In the genomic region with DNA sequence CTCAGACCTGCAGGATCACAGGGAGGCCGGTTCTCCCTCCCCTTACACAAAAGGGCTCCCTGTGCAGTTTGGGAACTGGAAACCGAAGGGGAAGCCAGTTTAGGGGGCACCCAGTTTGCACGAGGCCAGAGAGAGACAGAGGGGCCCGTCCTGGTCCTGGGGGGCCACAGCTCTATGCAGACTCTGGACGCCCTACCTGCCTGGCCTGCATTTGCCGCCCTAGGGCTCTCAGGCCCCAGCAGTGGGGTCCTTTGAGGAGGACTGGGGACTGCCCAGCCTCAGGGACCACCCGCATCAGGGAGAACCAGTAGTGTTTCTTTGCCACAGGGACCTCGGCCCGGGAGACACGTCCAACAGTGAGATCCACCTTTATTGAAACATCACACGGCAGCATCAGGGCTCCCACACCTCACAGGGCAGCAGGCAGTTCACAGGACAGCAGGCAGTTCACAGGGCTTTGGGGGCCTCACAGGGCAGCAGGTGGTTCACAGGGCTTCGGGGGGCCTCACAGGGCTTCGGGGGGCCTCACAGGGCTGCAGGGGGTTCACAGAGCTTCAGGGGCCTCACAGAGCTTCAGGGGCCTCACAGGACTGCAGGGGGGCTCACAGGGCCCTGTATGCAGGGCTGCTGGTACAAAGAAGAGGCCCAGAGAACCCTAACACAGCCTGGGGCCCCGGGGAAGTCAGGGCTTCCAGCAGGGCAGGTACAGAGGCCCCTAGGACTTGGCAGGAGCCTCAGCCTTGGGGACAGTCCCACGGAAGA, we compare ENCODE assay signal across 8 cellular contexts. TPM values are rescaled to one million over a fixed set of nuclear protein-coding genes. Genes with fewer than 3 reads are reported as not detected.
DNase-seq lines count a peak whose midpoint lies in the region; ATAC-seq and TF ChIP-seq lines count a peak whose summit lies in the region.

No MANE protein-coding gene starts in this region.

- peak overlapping the region; percentile 63 for H3K9ac ChIP-seq in OCI-LY1 (ENCODE audit: low read length)

- no peak for DNase-seq in AG09309 (ENCODE audit: low read depth)
- DNase-seq in effector memory CD8-positive, alpha-beta T cell = no peak
- DNase-seq in natural killer cell = no peak
- no peak for DNase-seq in NCI-H1105 (lab: John Stamatoyannopoulos, UW)
- DNase-seq in HK-2 (ENCODE audit: unreplicated experiment) = no peak

- peak overlapping the region; percentile 58 to 67 for H3K4me3 Mint-ChIP-seq in effector memory CD8-positive, alpha-beta T cell
- peak overlapping the region; percentile 63 for H3K4me3 Mint-ChIP-seq in natural killer cell

- ATAC-seq in effector memory CD8-positive, alpha-beta T cell (replicated peaks) = no peak
- ATAC-seq in natural killer cell (no peak), HG03025 (IDR thresholded peaks at IDR 0.05; ENCODE audit: low FRiP score, unreplicated experiment) (no peak), HG02610 (IDR thresholded peaks at IDR 0.05; ENCODE audit: unreplicated experiment) (no peak)

- no peaks in the 10 kb centered on the region for H3K27me3 Mint-ChIP-seq in effector memory CD8-positive, alpha-beta T cell
- H3K27me3 Mint-ChIP-seq in natural killer cell (ENCODE audit: low read depth in 2 of 2) = no peaks in the 10 kb centered on the region

- peak overlapping the region; percentile 10 to 62 for H3K27ac Mint-ChIP-seq in effector memory CD8-positive, alpha-beta T cell
- peak overlapping the region; percentile 64 to 78 for H3K27ac Mint-ChIP-seq in natural killer cell

- H2AFZ ChIP-seq in OCI-LY1 (ENCODE audit: low read length) = peak overlapping the region; percentile 93; the same call in 1 of the 2 replicates

- H3K9me3 Mint-ChIP-seq in effector memory CD8-positive, alpha-beta T cell = no peaks in the 10 kb centered on the region
- no peaks in the 10 kb centered on the region for H3K9me3 Mint-ChIP-seq in natural killer cell

- no peak for TF ChIP-seq CTCF in AG09309 (IDR thresholded peaks at IDR 0.05; ENCODE audit: control insufficient read depth, insufficient read depth, low read depth, low read length, missing control alignments)
- TF ChIP-seq CTCF in OCI-LY1 (IDR thresholded peaks at IDR 0.05; ENCODE audit: low read length) = no peak
- no peak for TF ChIP-seq CTCF in natural killer cell (IDR thresholded peaks at IDR 0.05)

- intact Hi-C loops in natural killer cell (cut with micrococcal nuclease) = loop anchor here (5.0 kb wide), 1 partner anchor 37 kb away; a partner anchor contains a TSS

- H3K79me2 ChIP-seq in OCI-LY1 (ENCODE audit: insufficient read depth, low read length) = no peaks in the 10 kb centered on the region

- peaks cover 5% of the 10 kb centered on the region; the same call in 1 of the 2 replicates for H3K27me3 ChIP-seq in OCI-LY1 (ENCODE audit: insufficient read depth, low read length)

- H3K36me3 ChIP-seq in OCI-LY1 (ENCODE audit: insufficient read depth, low read length) = peaks cover 14% of the 10 kb centered on the region; the same call in 1 of the 2 replicates

- peaks cover 44% of the 10 kb centered on the region for H3K4me1 ChIP-seq in OCI-LY1 (ENCODE audit: insufficient read depth, low read length, severe bottlenecking)

- peak overlapping the region; percentile 30 for H3K27ac ChIP-seq in OCI-LY1 (ENCODE audit: low read depth, low read length, poor library complexity, severe bottlenecking)

- H3K36me3 Mint-ChIP-seq in effector memory CD8-positive, alpha-beta T cell (ENCODE audit: insufficient read depth) = peaks cover 6% of the 10 kb centered on the region
- H3K36me3 Mint-ChIP-seq in natural killer cell = no peaks in the 10 kb centered on the region

- no peaks in the 10 kb centered on the region for H4K20me1 ChIP-seq in OCI-LY1 (ENCODE audit: insufficient read depth, low read length)

- H3K4me3 ChIP-seq in AG09309 (ENCODE audit: control insufficient read depth, low read depth, low read length) (peak overlapping the region; percentile 41), OCI-LY1 (ENCODE audit: low read depth, low read length, poor library complexity, severe bottlenecking) (peak overlapping the region; percentile 55)

- H3K4me2 ChIP-seq in OCI-LY1 (ENCODE audit: low read length) = peak overlapping the region; percentile 80

- no peaks in the 10 kb centered on the region for H3K9me3 ChIP-seq in OCI-LY1 (ENCODE audit: low read length)

- H3K9me2 ChIP-seq in OCI-LY1 (ENCODE audit: low read depth, low read length) = no peaks in the 10 kb centered on the region

- H3K4me1 Mint-ChIP-seq in effector memory CD8-positive, alpha-beta T cell (ENCODE audit: low read depth in 2 of 2) = peaks cover 21 to 23% of the 10 kb centered on the region in 2 donors
- H3K4me1 Mint-ChIP-seq in natural killer cell = peaks cover 0 to 40% of the 10 kb centered on the region in 2 donors

- no peaks in the 10 kb centered on the region for H3F3A ChIP-seq in OCI-LY1 (ENCODE audit: insufficient read depth, low read length)

RNA-seq across cellular contexts. Expression of a gene that starts 0.6 kb away (rescaled TPM):
- total RNA-seq in natural killer cell = 100 to 1,000 TPM in 1 of 3 donors, 10 to 100 TPM in 2; 78.1 to 111 (median 87.8) TPM

RNA-seq across cellular contexts. Expression of a gene that starts 18.6 kb away (rescaled TPM):
- not detected for total RNA-seq in natural killer cell

RNA-seq across cellular contexts. Expression of a gene that starts 36.6 kb away (rescaled TPM):
- 1 to 10 TPM; 4.7 to 10.0 (median 7.7) TPM for total RNA-seq in natural killer cell

RNA-seq across cellular contexts. Expression of a gene that starts 36.8 kb away (rescaled TPM):
- total RNA-seq in natural killer cell = 10 to 100 TPM; 28.0 to 35.3 (median 29.6) TPM
